Comparison of ENCODE assay signal across 18 cellular contexts in the genomic region with DNA sequence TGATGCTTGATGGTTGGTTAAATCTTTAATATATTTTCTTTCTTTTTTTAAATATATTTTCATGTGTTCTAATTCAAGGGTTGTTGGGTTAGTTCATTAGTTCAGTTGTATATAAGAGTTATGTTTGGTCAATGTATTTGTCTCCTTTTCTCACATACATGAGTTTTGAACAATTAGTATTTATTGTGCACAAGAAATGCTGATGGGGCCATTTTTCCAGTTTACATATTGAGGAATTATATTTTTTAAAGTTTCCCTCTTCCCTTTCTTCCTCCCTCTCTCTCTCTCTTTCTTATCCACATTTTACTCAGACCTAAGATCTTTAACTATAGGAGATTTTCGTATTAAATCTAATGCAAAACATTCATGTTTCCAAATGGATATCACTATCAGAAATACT.
DNase-seq lines count a peak whose midpoint lies in the region; ATAC-seq, FAIRE-seq and TF ChIP-seq lines count a peak whose summit lies in the region.
"Had no signal": no experiment of that assay in that cellular context is flagged by ENCODE, and none has a peak within 500 bp of the region (broad histone marks: within the 10 kb centered on the region; RNA-seq: fewer than 3 reads in every experiment).

No MANE protein-coding gene starts in this region.

- 94% methylated on average over 1 of the region's 1 CpG for WGBS in GM12878 (ENCODE audit: insufficient coverage, insufficient replicate concordance, low lambda C conversion rate, missing lambda C conversion rate)
- WGBS in endodermal cell (ENCODE audit: insufficient coverage in 1 of 2, insufficient read length in 1 of 2), 2 experiments = 100% methylated on average over 1 of the region's 1 CpG; no CpG with 5 or more reads in 1 of the 2 experiments

- no peak overlapping the region for H3K4me2 ChIP-seq in GM12878 (ENCODE audit: control insufficient read depth, insufficient read depth)

- H3K4me1 ChIP-seq in GM12878 (ENCODE audit: control insufficient read depth, insufficient read depth, low read length) (peaks cover 11% of the 10 kb centered on the region; the same call in 1 of the 2 replicates), endodermal cell (ENCODE audit: control insufficient read depth, insufficient read depth, low read length) (no peaks in the 10 kb centered on the region)
- H3K4me1 ChIP-seq: pancreas, right atrium auricular region had no signal

- no TSS peak for BruUV-seq in GM12878 (replicated peaks; lab: Mats Ljungman, UMichigan)

- SMC1A ChIA-PET in GM12878 (lab: Charles Lee; ENCODE audit: uncharacterized antibody, unreplicated experiment) = interaction anchor here (0.8 to 3.9 kb wide), 10 partner anchors 13 to 151 kb away, joined by 3 to 19 read pairs (median 7); no protein-coding TSS in a partner anchor

- no peak overlapping the region for H2AFZ ChIP-seq in GM12878 (ENCODE audit: control insufficient read depth, low read depth, low read length)

- no peaks in the 10 kb centered on the region; the same call in 1 of the 2 replicates for H3K79me2 ChIP-seq in GM12878 (ENCODE audit: control insufficient read depth, insufficient read depth, low read length)

- peak overlapping the region; percentile 39 for H3K4me3 Mint-ChIP-seq in activated naive CD4-positive, alpha-beta T cell treated with anti-CD3 and anti-CD28 coated beads, Interleukin-2, amount 50 U/mL, for 24 hours
- H3K4me3 Mint-ChIP-seq in IgD-negative memory B cell = no peak overlapping the region
- no peak overlapping the region for H3K4me3 Mint-ChIP-seq in stimulated activated effector memory CD8-positive, alpha-beta T cell treated with anti-CD3 and anti-CD28 coated beads, Interleukin-12 subunit alpha, Interleukin-12 subunit beta, amount 100 ng/mL, for 72 hours
- H3K4me3 Mint-ChIP-seq in endodermal cell = no peak overlapping the region
- H3K4me3 Mint-ChIP-seq in HFFc6 = no peak overlapping the region
- H3K4me3 Mint-ChIP-seq: activated T-helper 1 cell treated with anti-CD3 and anti-CD28 coated beads, Interleukin-12 subunit alpha, Interleukin-12 subunit beta, Interleukin-2, Interleukin-4 antibody, amounts not matched to agents 30 ng/mL and 10 ng/mL and 1 ng/mL, durations not matched to agents 14 hours and 24 hours and 36 hours; nephron; type B pancreatic cell had no signal

- H3K9me3 ChIP-seq in GM12878 (replicated peaks; ENCODE audit: control insufficient read depth, insufficient read depth, low read length) = no peaks in the 10 kb centered on the region
- no peaks in the 10 kb centered on the region for H3K9me3 ChIP-seq in endodermal cell (ENCODE audit: control insufficient read depth, low read length)
- H3K9me3 ChIP-seq: pancreas, right atrium auricular region had no signal

- TF ChIP-seq RAD21 in GM12878 (IDR thresholded peaks at IDR 0.05; ENCODE audit: insufficient read depth, low read depth, low read length) = no peak

- H3K9me3 Mint-ChIP-seq in activated naive CD4-positive, alpha-beta T cell treated with anti-CD3 and anti-CD28 coated beads, Interleukin-2, amount 50 U/mL, for 24 hours = no peaks in the 10 kb centered on the region
- H3K9me3 Mint-ChIP-seq in activated naive CD4-positive, alpha-beta T cell treated with anti-CD3 and anti-CD28 coated beads, Interleukin-2, amount 50 U/mL, for 72 hours = no peaks in the 10 kb centered on the region
- H3K9me3 Mint-ChIP-seq in IgD-negative memory B cell (no peaks in the 10 kb centered on the region), endodermal cell (no peaks in the 10 kb centered on the region), HFFc6 (no peaks in the 10 kb centered on the region)
- no peaks in the 10 kb centered on the region for H3K9me3 Mint-ChIP-seq in stimulated activated effector memory CD8-positive, alpha-beta T cell treated with anti-CD3 and anti-CD28 coated beads, Interleukin-12 subunit alpha, Interleukin-12 subunit beta, amount 100 ng/mL, for 72 hours
- H3K9me3 Mint-ChIP-seq: activated T-helper 1 cell treated with anti-CD3 and anti-CD28 coated beads, Interleukin-12 subunit alpha, Interleukin-12 subunit beta, Interleukin-2, Interleukin-4 antibody, amounts not matched to agents 30 ng/mL and 10 ng/mL and 1 ng/mL, durations not matched to agents 14 hours and 24 hours and 36 hours; nephron; type B pancreatic cell had no signal

- TF ChIP-seq EP300 in GM12878 (IDR thresholded peaks at IDR 0.05; ENCODE audit: borderline replicate concordance in 1 of 2, control insufficient read depth in 1 of 2, low read depth in 2 of 2, low read length in 2 of 2) = no peak

- DNase-seq in activated naive CD4-positive, alpha-beta T cell treated with anti-CD3 and anti-CD28 coated beads, Interleukin-2, amount 50 U/mL, for 72 hours (ENCODE audit: low spot score in 2 of 2) = no peak
- DNase-seq in GM12878 (ENCODE audit: low read depth, low spot score) = no peak
- no peak for DNase-seq in stimulated activated effector memory CD8-positive, alpha-beta T cell treated with anti-CD3 and anti-CD28 coated beads, Interleukin-12 subunit alpha, Interleukin-12 subunit beta, amount 100 ng/mL, for 72 hours (ENCODE audit: low spot score in 2 of 2)
- DNase-seq in endodermal cell = no peak
- no peak for DNase-seq in HFFc6
- no peak for DNase-seq in SIG-M5 (lab: John Stamatoyannopoulos, UW)
- DNase-seq: DMS 273 treated with DMSO at 0.1 percent for 48 hours, left cardiac atrium, NCI-H1048, pancreas, SW 1271 had no signal

- H3K27me3 ChIP-seq in GM12878 (replicated peaks in 1 of 2; ENCODE audit: control insufficient read depth in 2 of 2, insufficient read depth in 2 of 2, low read length in 1 of 2) = no peaks in the 10 kb centered on the region
- H3K27me3 ChIP-seq in endodermal cell (ENCODE audit: control insufficient read depth, insufficient read depth, low read length, poor library complexity, severe bottlenecking) = no peaks in the 10 kb centered on the region
- H3K27me3 ChIP-seq: pancreas, right atrium auricular region had no signal

- in situ Hi-C loops in GM12878 (cut with MboI) = loop anchor here (25.0 kb wide), 1 partner anchor 1877 kb away; no protein-coding TSS in a partner anchor

- peaks cover 49% of the 10 kb centered on the region for H3K4me1 Mint-ChIP-seq in activated naive CD4-positive, alpha-beta T cell treated with anti-CD3 and anti-CD28 coated beads, Interleukin-2, amount 50 U/mL, for 24 hours
- peaks cover 12 to 21% (median 16%) of the 10 kb centered on the region in 3 donors for H3K4me1 Mint-ChIP-seq in IgD-negative memory B cell
- peaks cover 9% of the 10 kb centered on the region for H3K4me1 Mint-ChIP-seq in stimulated activated effector memory CD8-positive, alpha-beta T cell treated with anti-CD3 and anti-CD28 coated beads, Interleukin-12 subunit alpha, Interleukin-12 subunit beta, amount 100 ng/mL, for 72 hours
- peaks cover 5% of the 10 kb centered on the region for H3K4me1 Mint-ChIP-seq in endodermal cell
- H3K4me1 Mint-ChIP-seq in HFFc6 (ENCODE audit: low read depth) = peaks cover 11% of the 10 kb centered on the region

- no peaks in the 10 kb centered on the region for H4K20me1 ChIP-seq in GM12878 (ENCODE audit: control insufficient read depth, insufficient read depth)

- H3K27me3 Mint-ChIP-seq in activated naive CD4-positive, alpha-beta T cell treated with anti-CD3 and anti-CD28 coated beads, Interleukin-2, amount 50 U/mL, for 24 hours = no peaks in the 10 kb centered on the region
- H3K27me3 Mint-ChIP-seq in IgD-negative memory B cell (no peaks in the 10 kb centered on the region), endodermal cell (ENCODE audit: insufficient read depth) (no peaks in the 10 kb centered on the region), HFFc6 (ENCODE audit: insufficient read depth) (no peaks in the 10 kb centered on the region)
- H3K27me3 Mint-ChIP-seq: type B pancreatic cell had no signal

- peaks cover 18% of the 10 kb centered on the region for H3K36me3 Mint-ChIP-seq in activated naive CD4-positive, alpha-beta T cell treated with anti-CD3 and anti-CD28 coated beads, Interleukin-2, amount 50 U/mL, for 24 hours
- H3K36me3 Mint-ChIP-seq in activated naive CD4-positive, alpha-beta T cell treated with anti-CD3 and anti-CD28 coated beads, Interleukin-2, amount 50 U/mL, for 72 hours = peaks cover 3 to 18% of the 10 kb centered on the region in 2 donors
- H3K36me3 Mint-ChIP-seq in IgD-negative memory B cell (peaks cover 2% of the 10 kb centered on the region), endodermal cell (ENCODE audit: low read depth) (no peaks in the 10 kb centered on the region), HFFc6 (ENCODE audit: low read depth) (peaks cover 4% of the 10 kb centered on the region)
- peaks cover 53% of the 10 kb centered on the region for H3K36me3 Mint-ChIP-seq in stimulated activated effector memory CD8-positive, alpha-beta T cell treated with anti-CD3 and anti-CD28 coated beads, Interleukin-12 subunit alpha, Interleukin-12 subunit beta, amount 100 ng/mL, for 72 hours

- no peak for FAIRE-seq in GM12878 (lab: Jason Lieb, UNC)
- FAIRE-seq: endothelial cell of umbilical vein, pancreas had no signal

- ATAC-seq in activated naive CD4-positive, alpha-beta T cell treated with anti-CD3 and anti-CD28 coated beads, Interleukin-2, amount 50 U/mL, for 72 hours = no peak
- no peak for ATAC-seq in GM12878
- no peak for ATAC-seq in stimulated activated effector memory CD8-positive, alpha-beta T cell treated with anti-CD3 and anti-CD28 coated beads, Interleukin-12 subunit alpha, Interleukin-12 subunit beta, amount 100 ng/mL, for 72 hours

- POLR2A ChIA-PET in GM12878 (lab: Charles Lee) = interaction anchor here (1.1 kb wide), 1 partner anchor 110 kb away, joined by 4 read pairs; no protein-coding TSS in a partner anchor

- no peak for TF ChIP-seq POLR2A in GM12878 (IDR thresholded peaks at IDR 0.05; ENCODE audit: low read depth, low read length)

- intact Hi-C loops in GM12878 (cut with micrococcal nuclease; ENCODE audit: unreplicated experiment) = no loop called here

- no peak overlapping the region for H3K9ac ChIP-seq in GM12878 (ENCODE audit: control insufficient read depth, insufficient read depth, low read length)
- no peak overlapping the region for H3K9ac ChIP-seq in endodermal cell (ENCODE audit: extremely low read depth, low read length, poor library complexity, severe bottlenecking)

- peak overlapping the region; percentile 8; the same call in 1 of the 2 replicates for H3K27ac ChIP-seq in GM12878 (ENCODE audit: control insufficient read depth, insufficient read depth)
- no peak overlapping the region for H3K27ac ChIP-seq in endodermal cell (ENCODE audit: low read depth, low read length)
- H3K27ac ChIP-seq: pancreas, right atrium auricular region had no signal

- peak overlapping the region; percentile 82 for H3K27ac Mint-ChIP-seq in activated naive CD4-positive, alpha-beta T cell treated with anti-CD3 and anti-CD28 coated beads, Interleukin-2, amount 50 U/mL, for 24 hours
- H3K27ac Mint-ChIP-seq in activated naive CD4-positive, alpha-beta T cell treated with anti-CD3 and anti-CD28 coated beads, Interleukin-2, amount 50 U/mL, for 72 hours = peak overlapping the region in 1 of 2 donors; percentile 6
- peak overlapping the region in 2 of 3 donors; percentile 2 to 86 for H3K27ac Mint-ChIP-seq in IgD-negative memory B cell
- H3K27ac Mint-ChIP-seq in stimulated activated effector memory CD8-positive, alpha-beta T cell treated with anti-CD3 and anti-CD28 coated beads, Interleukin-12 subunit alpha, Interleukin-12 subunit beta, amount 100 ng/mL, for 72 hours = peak overlapping the region; percentile 65
- no peak overlapping the region for H3K27ac Mint-ChIP-seq in endodermal cell
- no peak overlapping the region for H3K27ac Mint-ChIP-seq in HFFc6
- H3K27ac Mint-ChIP-seq: nephron, type B pancreatic cell had no signal

- CTCF ChIA-PET in GM12878 (lab: Yijun Ruan, JAX) = interaction anchor here (0.8 to 4.4 kb wide), 9 partner anchors 12 to 258 kb away, joined by 4 to 20 read pairs (median 8); a partner anchor contains a TSS

- H3K36me3 ChIP-seq in GM12878 (ENCODE audit: control insufficient read depth in 2 of 2, insufficient read depth in 2 of 2, low read length in 1 of 2) (peaks cover 3 to 26% of the 10 kb centered on the region in 2 experiments), endodermal cell (ENCODE audit: control insufficient read depth, insufficient read depth, low read length) (peaks cover 26% of the 10 kb centered on the region)

- no peak overlapping the region for H3K4me3 ChIP-seq in GM12878
- no peak overlapping the region for H3K4me3 ChIP-seq in endodermal cell (ENCODE audit: low read length)
- H3K4me3 ChIP-seq: pancreas, right atrium auricular region had no signal

- no peak for TF ChIP-seq CTCF in GM12878 (IDR thresholded peaks at IDR 0.05 in 2 of 3, conservative IDR thresholded peaks at IDR 0.05 in 1 of 3; ENCODE audit: control insufficient read depth in 2 of 3, extremely low read depth in 1 of 3, insufficient read depth in 1 of 3, low read depth in 3 of 3, low read length in 3 of 3)
- TF ChIP-seq CTCF in endodermal cell (conservative IDR thresholded peaks at IDR 0.05) = no peak
- TF ChIP-seq CTCF in HFFc6 (IDR thresholded peaks at IDR 0.05) = no peak

- RAD21 ChIA-PET in GM12878 (lab: Charles Lee; ENCODE audit: unreplicated experiment) = interaction anchor here (0.7 to 2.3 kb wide), 5 partner anchors 13 to 141 kb away, joined by 3 to 9 read pairs (median 5); no protein-coding TSS in a partner anchor

Comparison
In these comparisons a context has a peak if more than half of its experiments do, and no peak if none do; other contexts are left out.
1. H3K27ac Mint-ChIP-seq: peak in activated naive CD4-positive, alpha-beta T cell treated with anti-CD3 and anti-CD28 coated beads, Interleukin-2, amount 50 U/mL, for 24 hours (single experiment), IgD-negative memory B cell (2 of 3) and stimulated activated effector memory CD8-positive, alpha-beta T cell treated with anti-CD3 and anti-CD28 coated beads, Interleukin-12 subunit alpha, Interleukin-12 subunit beta, amount 100 ng/mL, for 72 hours (single experiment); none in endodermal cell (single experiment) and HFFc6 (single experiment).